In genomic region chr2:143481728-143482127, GRCh38 we compare ENCODE assay signal across 16 cellular contexts.
DNase-seq lines count a peak whose midpoint lies in the region; ATAC-seq and TF ChIP-seq lines count a peak whose summit lies in the region.
"Had no signal": no experiment of that assay in that cellular context is flagged by ENCODE, and none has a peak within 500 bp of the region (broad histone marks: within the 10 kb centered on the region; RNA-seq: fewer than 3 reads in every experiment).

No MANE protein-coding gene starts in this region.

- H3K27me3 Mint-ChIP-seq in activated T-helper 17 cell treated with anti-CD3 and anti-CD28 coated beads, Interleukin-2, amount 50 U/mL, for 72 hours = no peaks in the 10 kb centered on the region
- H3K27me3 Mint-ChIP-seq in memory B cell = no peaks in the 10 kb centered on the region

- DNase-seq in memory B cell (ENCODE audit: low spot score in 2 of 2) = no peak
- DNase-seq in thoracic aorta (ENCODE audit: low spot score) = no peak
- no peak for DNase-seq in left colon
- no peak for DNase-seq in DMS 273 (lab: John Stamatoyannopoulos, UW; ENCODE audit: unreplicated experiment)
- DNase-seq: activated CD4-positive, alpha-beta T cell treated with anti-CD3 and anti-CD28 coated beads, Interleukin-2, amount 50 U/mL, for 4 hours; activated T-cell treated with anti-CD3 and anti-CD28 coated beads, Interleukin-2, amount 50 U/mL, for 48 hours; amniotic stem cell; cerebellar nuclear complex; DMS53; immature natural killer cell; NCI-H510A treated with DMSO at 0.1 percent for 48 hours; SK-N-SH had no signal

- H3K27me3 ChIP-seq in HUES48 (ENCODE audit: control insufficient read depth, insufficient read depth, low read length) = peaks cover 34% of the 10 kb centered on the region
- H3K27me3 ChIP-seq in thoracic aorta (replicated peaks; ENCODE audit: insufficient read depth) = no peaks in the 10 kb centered on the region
- H3K27me3 ChIP-seq: BLaER1 had no signal

- H3K4me1 ChIP-seq in HUES48 (ENCODE audit: control insufficient read depth, insufficient read depth, low read length) (peaks cover 21% of the 10 kb centered on the region), thoracic aorta (ENCODE audit: control insufficient read depth in 1 of 2, low read depth in 2 of 2) (peaks cover 24 to 41% of the 10 kb centered on the region in 2 donors)
- H3K4me1 ChIP-seq: BLaER1 had no signal

- peak overlapping the region; percentile 28 for H3K27ac Mint-ChIP-seq in activated T-helper 17 cell treated with anti-CD3 and anti-CD28 coated beads, Interleukin-2, amount 50 U/mL, for 72 hours
- peak overlapping the region; percentile 65 for H3K27ac Mint-ChIP-seq in memory B cell
- H3K27ac Mint-ChIP-seq: immature natural killer cell had no signal

- peaks cover 20% of the 10 kb centered on the region for H3K4me1 Mint-ChIP-seq in activated T-helper 17 cell treated with anti-CD3 and anti-CD28 coated beads, Interleukin-2, amount 50 U/mL, for 72 hours
- H3K4me1 Mint-ChIP-seq in memory B cell = peaks cover 16% of the 10 kb centered on the region

- H3K9me3 Mint-ChIP-seq in activated T-helper 17 cell treated with anti-CD3 and anti-CD28 coated beads, Interleukin-2, amount 50 U/mL, for 72 hours = no peaks in the 10 kb centered on the region
- no peaks in the 10 kb centered on the region for H3K9me3 Mint-ChIP-seq in memory B cell
- H3K9me3 Mint-ChIP-seq: immature natural killer cell had no signal

- H3K36me3 ChIP-seq in HUES48 (ENCODE audit: control insufficient read depth, insufficient read depth, low read length) = no peaks in the 10 kb centered on the region
- no peaks in the 10 kb centered on the region for H3K36me3 ChIP-seq in thoracic aorta
- H3K36me3 ChIP-seq: BLaER1 had no signal

- no peak overlapping the region for H3K9ac ChIP-seq in HUES48 (ENCODE audit: low read depth, low read length)
- H3K9ac ChIP-seq: BLaER1, SK-N-SH had no signal

- peaks cover 25% of the 10 kb centered on the region for H3K36me3 Mint-ChIP-seq in activated T-helper 17 cell treated with anti-CD3 and anti-CD28 coated beads, Interleukin-2, amount 50 U/mL, for 72 hours (ENCODE audit: low read depth)
- H3K36me3 Mint-ChIP-seq in memory B cell = peaks cover 16% of the 10 kb centered on the region

- H3K4me3 ChIP-seq in HUES48 (ENCODE audit: low read depth, low read length) (no peak overlapping the region), thoracic aorta (no peak overlapping the region)
- H3K4me3 ChIP-seq: BLaER1 had no signal

- intact Hi-C loops in left colon (cut with DNase I, micrococcal nuclease) = no loop called here

- H3K9me3 ChIP-seq in HUES48 (ENCODE audit: control insufficient read depth, insufficient read depth, low read length) (no peaks in the 10 kb centered on the region), thoracic aorta (no peaks in the 10 kb centered on the region)
- H3K9me3 ChIP-seq: BLaER1, SK-N-SH had no signal

- no peak for ATAC-seq in activated T-helper 17 cell treated with anti-CD3 and anti-CD28 coated beads, Interleukin-2, amount 50 U/mL, for 72 hours (replicated peaks)
- ATAC-seq in memory B cell (ENCODE audit: low read depth) = no peak
- no peak for ATAC-seq in thoracic aorta (ENCODE audit: insufficient number of reproducible peaks, low FRiP score, low read depth)
- no peak for ATAC-seq in activated CD4-positive, CD25-positive, alpha-beta regulatory T cell treated with anti-CD3 and anti-CD28 coated beads, Interleukin-2, amount 50 U/mL, for 24 hours
- ATAC-seq in left colon = no peak

- no peak overlapping the region for H3K4me3 Mint-ChIP-seq in activated T-helper 17 cell treated with anti-CD3 and anti-CD28 coated beads, Interleukin-2, amount 50 U/mL, for 72 hours
- no peak overlapping the region for H3K4me3 Mint-ChIP-seq in memory B cell
- H3K4me3 Mint-ChIP-seq: immature natural killer cell had no signal

- no peak for TF ChIP-seq CTCF in thoracic aorta (IDR thresholded peaks at IDR 0.05)

- H3K27ac ChIP-seq in HUES48 (ENCODE audit: low read depth, low read length) (peak overlapping the region; percentile 79), thoracic aorta (peak overlapping the region; percentile 67 to 78)
- H3K27ac ChIP-seq: BLaER1 had no signal
